In genomic region chr6:137793805-137794508, GRCh38 we compare ENCODE assay signal across 22 cellular contexts.
DNase-seq lines count a peak whose midpoint lies in the region; ATAC-seq and TF ChIP-seq lines count a peak whose summit lies in the region.
"Had no signal": no experiment of that assay in that cellular context is flagged by ENCODE, and none has a peak within 500 bp of the region (broad histone marks: within the 10 kb centered on the region; RNA-seq: fewer than 3 reads in every experiment).

No MANE protein-coding gene starts in this region.

- H3K9me3 Mint-ChIP-seq in activated naive CD4-positive, alpha-beta T cell treated with anti-CD3 and anti-CD28 coated beads, Interleukin-2, amount 50 U/mL, for 24 hours: no peaks in the 10 kb centered on the region
- H3K9me3 Mint-ChIP-seq in immature natural killer cell: no peaks in the 10 kb centered on the region
- H3K9me3 Mint-ChIP-seq in stimulated activated naive B cell treated with anti-CD40 and anti-IgM and Interleukin-4, amounts not matched to agents 10 μg/mL and 1 μg/mL and 100 μg/mL, for 72 hours: peaks cover 0 to under 1% of the 10 kb centered on the region in 2 donors

- H3K36me3 Mint-ChIP-seq in activated naive CD4-positive, alpha-beta T cell treated with anti-CD3 and anti-CD28 coated beads, Interleukin-2, amount 50 U/mL, for 24 hours: peaks cover under 1% of the 10 kb centered on the region
- H3K36me3 Mint-ChIP-seq in immature natural killer cell: no peaks in the 10 kb centered on the region
- peaks cover 0 to 2% of the 10 kb centered on the region in 2 donors for H3K36me3 Mint-ChIP-seq in stimulated activated naive B cell treated with anti-CD40 and anti-IgM and Interleukin-4, amounts not matched to agents 10 μg/mL and 1 μg/mL and 100 μg/mL, for 72 hours
- H3K36me3 Mint-ChIP-seq: CD14-positive monocyte had no signal

- no peak overlapping the region for H3K4me3 Mint-ChIP-seq in activated naive CD4-positive, alpha-beta T cell treated with anti-CD3 and anti-CD28 coated beads, Interleukin-2, amount 50 U/mL, for 24 hours
- H3K4me3 Mint-ChIP-seq in immature natural killer cell: peak overlapping the region; percentile 0 to 41 (median 26)
- no peak overlapping the region for H3K4me3 Mint-ChIP-seq in stimulated activated naive B cell treated with anti-CD40 and anti-IgM and Interleukin-4, amounts not matched to agents 10 μg/mL and 1 μg/mL and 100 μg/mL, for 72 hours
- H3K4me3 Mint-ChIP-seq: CD14-positive monocyte had no signal

- no peak overlapping the region for H3K27ac ChIP-seq in OCI-LY7 (ENCODE audit: low read depth, low read length, poor library complexity, severe bottlenecking)
- H3K27ac ChIP-seq: gastrocnemius medialis, KMS-11, SJCRH30 had no signal

- no peaks in the 10 kb centered on the region for H3K9me2 ChIP-seq in OCI-LY7 (ENCODE audit: insufficient read depth, low read length)

- H3K4me1 ChIP-seq in OCI-LY7 (ENCODE audit: insufficient read depth, low read length, poor library complexity, severe bottlenecking): peaks cover 14% of the 10 kb centered on the region

- H3K4me2 ChIP-seq in OCI-LY7 (ENCODE audit: low read length): no peak overlapping the region
- H3K4me2 ChIP-seq: KMS-11 had no signal

- no TSS peak for BruUV-seq in OCI-LY7 (replicated peaks; lab: Mats Ljungman, UMichigan)

- no peaks in the 10 kb centered on the region for H3K36me3 ChIP-seq in OCI-LY7 (ENCODE audit: insufficient read depth, low read length)
- H3K36me3 ChIP-seq: gastrocnemius medialis, SJCRH30 had no signal

- H3K9me3 ChIP-seq in OCI-LY7 (ENCODE audit: low read length): no peaks in the 10 kb centered on the region
- H3K9me3 ChIP-seq: gastrocnemius medialis, SJCRH30 had no signal

- H3K79me2 ChIP-seq in OCI-LY7 (ENCODE audit: insufficient read depth, low read depth, low read length): no peaks in the 10 kb centered on the region

- CTCF ChIA-PET in OCI-LY7 (lab: Charles Lee; ENCODE audit: unreplicated experiment): no interaction called here

- no peak for ATAC-seq in stimulated activated naive B cell treated with anti-CD40 and anti-IgM and Interleukin-4, amounts not matched to agents 10 μg/mL and 1 μg/mL and 100 μg/mL, for 72 hours (replicated peaks)
- ATAC-seq in GM19035 (IDR thresholded peaks at IDR 0.05; ENCODE audit: unreplicated experiment) (no peak), HG03159 (IDR thresholded peaks at IDR 0.05; ENCODE audit: unreplicated experiment) (no peak), HG02678 (IDR thresholded peaks at IDR 0.05; ENCODE audit: unreplicated experiment) (no peak)
- ATAC-seq: esophagus mucosa, gastrocnemius medialis had no signal

- H3K4me3 ChIP-seq in OCI-LY7 (ENCODE audit: low read depth, low read length, poor library complexity, severe bottlenecking): no peak overlapping the region
- H3K4me3 ChIP-seq: gastrocnemius medialis, lung, SJCRH30 had no signal

- POLR2A ChIA-PET in OCI-LY7 (lab: Charles Lee): interaction anchor here (0.6 to 1.7 kb wide), 4 partner anchors 10 to 40 kb away, joined by 3 to 5 read pairs (median 5); no protein-coding TSS in a partner anchor

- intact Hi-C loops in OCI-LY7 (cut with micrococcal nuclease; ENCODE audit: unreplicated experiment): no loop called here

- H3K4me1 Mint-ChIP-seq in activated naive CD4-positive, alpha-beta T cell treated with anti-CD3 and anti-CD28 coated beads, Interleukin-2, amount 50 U/mL, for 24 hours: peaks cover 77% of the 10 kb centered on the region
- H3K4me1 Mint-ChIP-seq in immature natural killer cell: peaks cover 33 to 44% of the 10 kb centered on the region in 2 donors
- H3K4me1 Mint-ChIP-seq in stimulated activated naive B cell treated with anti-CD40 and anti-IgM and Interleukin-4, amounts not matched to agents 10 μg/mL and 1 μg/mL and 100 μg/mL, for 72 hours: peaks cover 37 to 71% of the 10 kb centered on the region in 2 donors

- no peaks in the 10 kb centered on the region for H4K20me1 ChIP-seq in OCI-LY7 (ENCODE audit: insufficient read depth, low read length)

- DNase-seq in activated naive CD4-positive, alpha-beta T cell (lab: John Stamatoyannopoulos, UW): no peak
- DNase-seq in OCI-LY7 (ENCODE audit: low spot score) (no peak), immature natural killer cell (no peak)
- DNase-seq in stimulated activated naive B cell treated with anti-CD40 and anti-IgM and Interleukin-4, amounts not matched to agents 10 μg/mL and 1 μg/mL and 100 μg/mL, for 72 hours: no peak
- DNase-seq: activated CD8-positive, alpha-beta memory T cell treated with anti-CD3 and anti-CD28 coated beads, Interleukin-2, amount 50 U/mL, for 48 hours; activated naive CD4-positive, alpha-beta T cell treated with Interleukin-2 at 50 U/mL for 16 hours; effector CD4-positive, alpha-beta T cell; gastrocnemius medialis; GOT3; kidney; NCI-H187 treated with DMSO at 0.1 percent for 48 hours; right cardiac atrium; SJCRH30; T-helper 9 cell had no signal

- H3K27ac Mint-ChIP-seq in activated naive CD4-positive, alpha-beta T cell treated with anti-CD3 and anti-CD28 coated beads, Interleukin-2, amount 50 U/mL, for 24 hours: peak overlapping the region; percentile 31
- H3K27ac Mint-ChIP-seq in immature natural killer cell: peak overlapping the region; percentile 46 to 93 (median 81)
- H3K27ac Mint-ChIP-seq in stimulated activated naive B cell treated with anti-CD40 and anti-IgM and Interleukin-4, amounts not matched to agents 10 μg/mL and 1 μg/mL and 100 μg/mL, for 72 hours: peak overlapping the region; percentile 91

- no peaks in the 10 kb centered on the region for H3K27me3 Mint-ChIP-seq in activated naive CD4-positive, alpha-beta T cell treated with anti-CD3 and anti-CD28 coated beads, Interleukin-2, amount 50 U/mL, for 24 hours
- H3K27me3 Mint-ChIP-seq in immature natural killer cell (ENCODE audit: low read depth in 3 of 3): peaks cover 0 to 7% (median 2%) of the 10 kb centered on the region in 3 donors
- H3K27me3 Mint-ChIP-seq in stimulated activated naive B cell treated with anti-CD40 and anti-IgM and Interleukin-4, amounts not matched to agents 10 μg/mL and 1 μg/mL and 100 μg/mL, for 72 hours: no peaks in the 10 kb centered on the region

- H2AFZ ChIP-seq in OCI-LY7 (ENCODE audit: low read length): peak overlapping the region; percentile 69; the same call in 1 of the 2 replicates

- TF ChIP-seq CTCF in OCI-LY7 (conservative IDR thresholded peaks at IDR 0.05; ENCODE audit: low read length): no peak

Comparison
In these comparisons a context has a peak if more than half of its experiments do, and no peak if none do; other contexts are left out.
1. H3K27ac Mint-ChIP-seq: peak in every context shown above with its lines; median percentile 91 in stimulated activated naive B cell treated with anti-CD40 and anti-IgM and Interleukin-4, amounts not matched to agents 10 μg/mL and 1 μg/mL and 100 μg/mL, for 72 hours; 81 in immature natural killer cell; 31 in activated naive CD4-positive, alpha-beta T cell treated with anti-CD3 and anti-CD28 coated beads, Interleukin-2, amount 50 U/mL, for 24 hours.
2. H3K4me3 Mint-ChIP-seq: peak in immature natural killer cell (5 of 5); none in activated naive CD4-positive, alpha-beta T cell treated with anti-CD3 and anti-CD28 coated beads, Interleukin-2, amount 50 U/mL, for 24 hours (single experiment) and stimulated activated naive B cell treated with anti-CD40 and anti-IgM and Interleukin-4, amounts not matched to agents 10 μg/mL and 1 μg/mL and 100 μg/mL, for 72 hours (0 of 2).